Comparison of ENCODE assay signal across 1 cellular context in the genomic region with DNA sequence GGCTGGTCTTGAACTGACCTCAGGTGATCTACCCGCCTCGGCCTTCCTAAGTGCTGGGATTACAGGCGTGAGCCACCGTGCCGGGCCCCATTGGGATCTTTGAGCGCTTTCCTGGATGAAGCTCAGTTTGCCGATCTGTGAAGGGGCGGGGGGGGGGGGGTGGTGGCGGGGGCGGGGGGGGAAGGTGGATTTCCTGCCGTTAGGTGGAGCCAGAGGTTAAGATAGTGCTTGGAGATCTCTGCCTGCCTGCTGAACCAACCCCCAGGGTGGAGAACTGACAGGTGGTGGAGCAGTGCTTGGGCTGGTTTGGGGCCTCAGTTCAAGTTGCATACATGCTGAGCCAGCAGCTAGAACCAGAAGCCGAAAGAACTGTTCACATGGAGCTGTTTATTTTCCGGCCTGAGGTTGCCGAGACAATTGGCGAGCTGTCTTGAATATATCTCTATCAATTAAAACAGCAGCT.
TF ChIP-seq lines count a peak whose summit lies in the region.

No MANE protein-coding gene starts in this region.

TF ChIP-seq in endothelial cell of umbilical vein, 7 proteins besides CTCF, POLR2A, EP300 and RAD21:
- TF ChIP-seq MAX (IDR thresholded peaks at IDR 0.05; ENCODE audit: insufficient read depth, insufficient read length): no peak
- TF ChIP-seq MYC (IDR thresholded peaks at IDR 0.05; ENCODE audit: low read depth, low read length): no peak
- no peak for TF ChIP-seq GATA2 (IDR thresholded peaks at IDR 0.05; ENCODE audit: insufficient read depth, insufficient read length, low read depth, low read length)
- TF ChIP-seq POLR2AphosphoS5 (IDR thresholded peaks at IDR 0.05; ENCODE audit: insufficient read depth, low read depth, low read length): no peak
- TF ChIP-seq EZH2 (IDR thresholded peaks at IDR 0.05; ENCODE audit: borderline replicate concordance, low read depth, low read length, severe bottlenecking): no peak
- TF ChIP-seq FOS (IDR thresholded peaks at IDR 0.05; ENCODE audit: borderline replicate concordance, insufficient read depth, low read length): no peak
- TF ChIP-seq JUN (IDR thresholded peaks at IDR 0.05; ENCODE audit: borderline replicate concordance, insufficient read depth, insufficient read length, low read depth): no peak
TF ChIP-seq in endothelial cell of umbilical vein: peak in this region for 0.
